In genomic region chr20:15702161-15702560, GRCh38 we compare ENCODE assay signal across 19 cellular contexts.
"Had no signal": no experiment of that assay in that cellular context is flagged by ENCODE, and none has a peak within 500 bp of the region (broad histone marks: within the 10 kb centered on the region; RNA-seq: fewer than 3 reads in every experiment).

No MANE protein-coding gene starts in this region.

- H3K4me3 Mint-ChIP-seq: activated CD4-positive, alpha-beta T cell treated with anti-CD3 and anti-CD28 coated beads, Interleukin-2, amount 10 ng/mL, durations not matched to agents 7 days and 5 days; activated naive CD4-positive, alpha-beta T cell treated with anti-CD3 and anti-CD28 coated beads, Interleukin-2, amount 10 ng/mL, durations not matched to agents 7 days and 5 days; endodermal cell; memory B cell; natural killer cell; T-helper 17 cell had no signal

- DNase-seq: activated CD4-positive, alpha-beta T cell treated with anti-CD3 and anti-CD28 coated beads, Interleukin-2, amount 10 ng/mL, durations not matched to agents 7 days and 5 days; activated CD4-positive, CD25-positive, alpha-beta regulatory T cell; activated CD8-positive, alpha-beta memory T cell treated with anti-CD3 and anti-CD28 coated beads for 24 hours; activated naive CD4-positive, alpha-beta T cell treated with anti-CD3 and anti-CD28 coated beads, Interleukin-2, amount 10 ng/mL, durations not matched to agents 7 days and 5 days; activated T-cell treated with anti-CD3 and anti-CD28 coated beads for 4 hours; body of pancreas; cerebellar nuclear complex; endodermal cell; erythroblast; gastrocnemius medialis; left lung; natural killer cell; nucleus accumbens; psoas muscle; stomach; T-helper 17 cell had no signal

- ATAC-seq: body of pancreas, gastrocnemius medialis, left lung, natural killer cell, psoas muscle, sciatic nerve, T-helper 17 cell had no signal

- H3K36me3 ChIP-seq: gastrocnemius medialis, left lung, stomach had no signal

- H3K4me3 ChIP-seq: body of pancreas, gastrocnemius medialis, left lung, psoas muscle, stomach had no signal

- H3K4me1 ChIP-seq: body of pancreas, gastrocnemius medialis, left lung, psoas muscle, stomach had no signal

- H3K27me3 ChIP-seq: body of pancreas, gastrocnemius medialis, left lung, stomach had no signal

- H3K36me3 Mint-ChIP-seq: activated naive CD4-positive, alpha-beta T cell treated with anti-CD3 and anti-CD28 coated beads, Interleukin-2, amount 10 ng/mL, durations not matched to agents 7 days and 5 days; memory B cell; natural killer cell had no signal

- H3K9me3 ChIP-seq: body of pancreas, gastrocnemius medialis, psoas muscle, stomach had no signal

- H3K27ac ChIP-seq: body of pancreas, gastrocnemius medialis, left lung, psoas muscle, stomach had no signal

- H3K27me3 Mint-ChIP-seq: activated CD4-positive, alpha-beta T cell treated with anti-CD3 and anti-CD28 coated beads, Interleukin-2, amount 10 ng/mL, durations not matched to agents 7 days and 5 days; activated naive CD4-positive, alpha-beta T cell treated with anti-CD3 and anti-CD28 coated beads, Interleukin-2, amount 10 ng/mL, durations not matched to agents 7 days and 5 days; T-helper 17 cell had no signal

- H3K27ac Mint-ChIP-seq: activated CD4-positive, alpha-beta T cell treated with anti-CD3 and anti-CD28 coated beads, Interleukin-2, amount 10 ng/mL, durations not matched to agents 7 days and 5 days; activated naive CD4-positive, alpha-beta T cell treated with anti-CD3 and anti-CD28 coated beads, Interleukin-2, amount 10 ng/mL, durations not matched to agents 7 days and 5 days; activated T-helper 2 cell treated with anti-CD3 and anti-CD28 coated beads, Interferon-gamma antibody, Interleukin-2, Interleukin-4, amounts not matched to agents 10 μg/mL and 5 μg/mL and 100 μg/mL, durations not matched to agents 14 hours and 24 hours and 36 hours; endodermal cell; memory B cell; natural killer cell; T-helper 17 cell had no signal

- H3K4me1 Mint-ChIP-seq: activated CD4-positive, alpha-beta T cell treated with anti-CD3 and anti-CD28 coated beads, Interleukin-2, amount 10 ng/mL, durations not matched to agents 7 days and 5 days; activated naive CD4-positive, alpha-beta T cell treated with anti-CD3 and anti-CD28 coated beads, Interleukin-2, amount 10 ng/mL, durations not matched to agents 7 days and 5 days; memory B cell; natural killer cell; T-helper 17 cell had no signal

- H3K9me3 Mint-ChIP-seq: activated CD4-positive, alpha-beta T cell treated with anti-CD3 and anti-CD28 coated beads, Interleukin-2, amount 10 ng/mL, durations not matched to agents 7 days and 5 days; memory B cell had no signal
